ENCODE assay signal across 20 cellular contexts in the genomic region with DNA sequence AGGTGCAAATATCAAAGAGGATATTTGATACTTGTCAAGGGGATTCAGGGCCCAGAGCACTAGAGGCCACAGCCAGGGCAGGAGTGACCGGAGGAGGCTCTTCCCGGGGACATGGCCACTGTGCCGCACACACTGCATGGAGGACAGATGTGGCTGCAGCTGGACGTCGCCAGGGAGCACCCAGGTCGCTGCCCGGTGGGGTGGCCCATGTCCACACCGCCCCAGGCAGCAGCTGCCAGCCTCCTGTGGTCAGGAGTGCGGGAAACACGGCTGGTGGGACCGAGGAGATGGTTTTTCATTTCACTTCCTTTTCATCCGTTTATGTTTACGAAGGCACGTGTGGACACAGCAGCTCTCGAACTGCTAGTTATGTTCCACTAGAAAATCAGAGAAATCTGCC.
"Had no signal": no experiment of that assay in that cellular context is flagged by ENCODE, and none has a peak within 500 bp of the region (broad histone marks: within the 10 kb centered on the region; RNA-seq: fewer than 3 reads in every experiment).

No MANE protein-coding gene starts in this region.

- DNase-seq: activated CD4-positive, alpha-beta T cell treated with anti-CD3 and anti-CD28 coated beads for 48 hours; activated CD4-positive, alpha-beta T cell treated with anti-CD3 and anti-CD28 coated beads, Interleukin-2, amount 50 U/mL, for 4 hours; activated CD4-positive, CD25-positive, alpha-beta regulatory T cell treated with anti-CD3 and anti-CD28 coated beads, Interleukin-2, amount 50 U/mL, for 72 hours; activated CD8-positive, alpha-beta memory T cell treated with anti-CD3 and anti-CD28 coated beads, Interleukin-2, amount 50 U/mL, for 48 hours; activated CD8-positive, alpha-beta T cell treated with anti-CD3 and anti-CD28 coated beads, Interleukin-2, amount 10 ng/mL, durations not matched to agents 7 days and 5 days; activated T-cell treated with anti-CD3 and anti-CD28 coated beads, Interleukin-2, amount 50 U/mL, for 1 hour; aorta; caudate nucleus; MM.1S; NCI-H1105; NCI-H1436; NCI-H1694 treated with DMSO at 0.1 percent for 48 hours; NCI-H2029 treated with DMSO at 0.1 percent for 48 hours; NCI-H446; NCI-H524; PC-3; SHP77 treated with DMSO at 0.1 percent for 48 hours had no signal

- H3K27ac ChIP-seq: breast epithelium had no signal

- H3K4me1 ChIP-seq: breast epithelium had no signal

- ATAC-seq: activated CD8-positive, alpha-beta T cell treated with anti-CD3 and anti-CD28 coated beads, Interleukin-2, amount 10 ng/mL, durations not matched to agents 7 days and 5 days; PC-3; WTC11 had no signal

- H3K4me3 ChIP-seq: breast epithelium had no signal

- H3K27me3 ChIP-seq: breast epithelium had no signal

- H3K9me3 ChIP-seq: breast epithelium had no signal

- FAIRE-seq: RCC 7860 had no signal
